In genomic region chr15:44102675-44103254, GRCh38 we compare ENCODE assay signal across 8 cellular contexts.
DNase-seq lines count a peak whose midpoint lies in the region; ATAC-seq and TF ChIP-seq lines count a peak whose summit lies in the region.
"Had no signal": no experiment of that assay in that cellular context is flagged by ENCODE, and none has a peak within 500 bp of the region (broad histone marks: within the 10 kb centered on the region; RNA-seq: fewer than 3 reads in every experiment).

No MANE protein-coding gene starts in this region.

- no peaks in the 10 kb centered on the region for H3K36me3 ChIP-seq in hepatocyte (replicated peaks; ENCODE audit: insufficient read depth, low read depth)

- H3K4me3 ChIP-seq in hepatocyte = no peak overlapping the region

- H3K27me3 ChIP-seq in hepatocyte = no peaks in the 10 kb centered on the region

- H3K9me2 ChIP-seq in hepatocyte (replicated peaks; ENCODE audit: insufficient read depth) = no peaks in the 10 kb centered on the region

- no peak overlapping the region for H2AFZ ChIP-seq in hepatocyte

- peak; percentile 97 for DNase-seq in HT1080 (ENCODE audit: low read depth)
- DNase-seq in hepatocyte (ENCODE audit: low spot score) = peak; percentile 12
- peak; percentile 98 for DNase-seq in superior temporal gyrus (ENCODE audit: extremely low spot score)
- DNase-seq: cerebellar nuclear complex had no signal

- H3K27ac ChIP-seq in angular gyrus (ENCODE audit: low read depth, low read length) = peak overlapping the region; percentile 94
- H3K27ac ChIP-seq in hepatocyte = no peak overlapping the region

- H3K79me2 ChIP-seq in hepatocyte = no peaks in the 10 kb centered on the region

- no peaks in the 10 kb centered on the region for H3K9me3 ChIP-seq in hepatocyte (ENCODE audit: low read depth)

- no peak for TF ChIP-seq CTCF in hepatocyte (IDR thresholded peaks at IDR 0.05; ENCODE audit: poor library complexity)

- H3K4me2 ChIP-seq in hepatocyte = no peak overlapping the region

- H4K20me1 ChIP-seq in hepatocyte (ENCODE audit: insufficient read depth, poor library complexity, severe bottlenecking) = no peaks in the 10 kb centered on the region

- no peaks in the 10 kb centered on the region for H3K4me1 ChIP-seq in hepatocyte (ENCODE audit: insufficient read depth)

- ATAC-seq in GM18520 (IDR thresholded peaks at IDR 0.05; ENCODE audit: unreplicated experiment) (no peak), GM19395 (IDR thresholded peaks at IDR 0.05; ENCODE audit: unreplicated experiment) (no peak), GM21576 (IDR thresholded peaks at IDR 0.05; ENCODE audit: unreplicated experiment) (no peak)

Comparison
In these comparisons a context has a peak if more than half of its experiments do, and no peak if none do; other contexts are left out.
1. DNase-seq: peak in every context shown above with its lines; median percentile 98 in superior temporal gyrus; 97 in HT1080; 12 in hepatocyte.